In the genomic region with DNA sequence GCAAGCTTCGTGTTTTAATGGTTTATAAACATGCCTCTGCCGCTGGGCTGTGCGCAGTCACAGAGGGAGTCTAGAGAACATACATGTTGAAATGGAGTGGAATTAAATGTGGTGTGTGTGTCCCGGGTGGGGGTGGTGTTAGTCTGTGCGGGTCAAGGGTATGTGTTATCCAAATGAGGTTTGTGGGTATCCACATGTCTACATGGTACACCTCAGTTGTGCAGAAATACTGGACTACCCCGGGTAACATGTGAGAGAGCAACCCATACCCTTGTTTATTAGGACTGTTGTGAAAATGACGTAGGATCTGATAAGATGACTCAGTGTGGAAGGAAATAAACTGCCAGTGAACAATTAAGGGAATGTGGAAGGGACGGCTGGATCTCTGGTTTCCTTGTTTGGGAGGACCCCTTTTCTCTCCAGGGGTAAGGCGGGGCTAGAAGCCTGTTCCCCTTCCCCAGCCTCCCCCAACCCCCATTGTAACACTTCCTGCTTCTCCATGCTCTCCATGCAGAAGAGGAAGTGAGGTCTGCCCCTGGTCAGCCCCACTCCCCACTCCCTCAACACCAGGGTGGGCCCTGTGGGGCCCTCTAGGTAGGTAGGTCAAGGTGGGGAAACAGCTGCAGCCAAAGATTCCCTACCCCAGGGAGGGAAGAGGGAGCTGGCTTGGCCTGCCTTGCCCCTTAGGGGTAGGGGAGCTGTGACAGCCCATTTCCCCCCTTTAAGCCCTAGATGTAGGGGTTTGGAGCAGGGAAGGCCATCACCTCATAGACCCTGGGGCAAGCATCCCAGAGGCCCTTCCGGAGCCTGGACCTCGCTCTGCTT, we compare ENCODE assay signal across 1 cellular context.
TF ChIP-seq lines count a peak whose summit lies in the region.

No MANE protein-coding gene starts in this region.

TF ChIP-seq in GM12878, 131 proteins besides CTCF, POLR2A, EP300 and RAD21:
- peak; percentile 57; the same call in 1 of the 2 replicates for TF ChIP-seq SPI1 (IDR thresholded peaks at IDR 0.05; ENCODE audit: borderline replicate concordance, insufficient read depth, low read depth, low read length)
- TF ChIP-seq STAT3 (IDR thresholded peaks at IDR 0.05; ENCODE audit: low read depth, low read length) = no peak
